In the genomic region with DNA sequence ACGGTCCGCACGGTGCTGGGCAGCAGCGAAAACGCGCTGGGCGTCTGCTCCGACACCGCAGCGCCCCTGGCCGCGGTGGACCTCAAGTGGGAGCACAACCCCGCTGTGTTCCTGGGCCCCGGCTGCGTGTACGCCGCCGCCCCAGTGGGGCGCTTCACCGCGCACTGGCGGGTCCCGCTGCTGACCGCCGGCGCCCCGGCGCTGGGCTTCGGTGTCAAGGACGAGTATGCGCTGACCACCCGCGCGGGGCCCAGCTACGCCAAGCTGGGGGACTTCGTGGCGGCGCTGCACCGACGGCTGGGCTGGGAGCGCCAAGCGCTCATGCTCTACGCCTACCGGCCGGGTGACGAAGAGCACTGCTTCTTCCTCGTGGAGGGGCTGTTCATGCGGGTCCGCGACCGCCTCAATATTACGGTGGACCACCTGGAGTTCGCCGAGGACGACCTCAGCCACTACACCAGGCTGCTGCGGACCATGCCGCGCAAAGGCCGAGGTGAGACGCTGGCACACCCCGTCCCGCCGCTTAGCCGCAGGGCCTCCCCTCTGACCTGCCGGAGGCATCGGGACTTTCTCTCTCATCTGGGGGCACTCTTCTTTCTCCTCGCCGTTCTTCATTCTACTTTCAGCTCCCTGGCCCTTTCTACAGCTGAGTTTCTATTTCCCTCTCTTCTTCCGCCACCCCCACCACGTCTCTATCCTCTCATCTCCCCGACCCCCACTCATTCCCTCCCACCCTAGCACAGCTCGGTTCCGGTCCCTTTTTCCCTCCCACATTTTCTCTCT, we compare ENCODE assay signal across 6 cellular contexts. TPM values are rescaled to one million over a fixed set of nuclear protein-coding genes. Genes with fewer than 3 reads are reported as not detected.
DNase-seq lines count a peak whose midpoint lies in the region; ATAC-seq and TF ChIP-seq lines count a peak whose summit lies in the region.

No MANE protein-coding gene starts in this region.

- peak overlapping the region; percentile 91 for H3K4me3 Mint-ChIP-seq in T-helper 17 cell
- H3K4me3 Mint-ChIP-seq in glutamatergic neuron (ENCODE audit: unreplicated experiment): peak overlapping the region; percentile 85

- POLR2A ChIA-PET in BJ (lab: Charles Lee): no interaction called here

- TF ChIP-seq CTCF in BJ (IDR thresholded peaks at IDR 0.05; ENCODE audit: insufficient read depth, low read depth, low read length): no peak
- peak; percentile 37 for TF ChIP-seq CTCF in glutamatergic neuron (IDR thresholded peaks at IDR 0.05; ENCODE audit: partially characterized antibody, unreplicated experiment)

- H3K36me3 ChIP-seq in BJ (ENCODE audit: control insufficient read depth, insufficient read depth, low read length) (no peaks in the 10 kb centered on the region), stomach smooth muscle (ENCODE audit: control insufficient read depth in 2 of 2, insufficient read depth in 2 of 2, low read length in 2 of 2) (no peaks in the 10 kb centered on the region), SJCRH30 (no peaks in the 10 kb centered on the region)

- DNase-seq in BJ (ENCODE audit: low read depth) (no peak), T-helper 17 cell (peak in 2 of 3 donors; percentile 9 to 17), glutamatergic neuron (peak; percentile 56), KG1 (lab: John Stamatoyannopoulos, UW) (no peak), SJCRH30 (no peak)

- H3K27me3 ChIP-seq in BJ (ENCODE audit: control insufficient read depth, insufficient read depth, low read length) (peaks cover 40% of the 10 kb centered on the region), stomach smooth muscle (ENCODE audit: control insufficient read depth in 1 of 2, insufficient read depth in 2 of 2, low read length in 2 of 2) (peaks cover 18 to 34% of the 10 kb centered on the region in 2 donors), SJCRH30 (peaks cover 31% of the 10 kb centered on the region)

- H3K9me3 ChIP-seq in T-helper 17 cell (ENCODE audit: control insufficient read depth, low read length, poor library complexity, severe bottlenecking): no peaks in the 10 kb centered on the region
- H3K9me3 ChIP-seq in stomach smooth muscle (ENCODE audit: control insufficient read depth in 2 of 2, low read length in 2 of 2): no peaks in the 10 kb centered on the region
- no peaks in the 10 kb centered on the region for H3K9me3 ChIP-seq in SJCRH30 (replicated peaks)

- peaks cover 24% of the 10 kb centered on the region for H3K4me1 ChIP-seq in stomach smooth muscle (ENCODE audit: control insufficient read depth, insufficient read depth, low read length)
- no peaks in the 10 kb centered on the region for H3K4me1 ChIP-seq in SJCRH30

- H3K27me3 Mint-ChIP-seq in T-helper 17 cell (peaks cover 57% of the 10 kb centered on the region), glutamatergic neuron (ENCODE audit: unreplicated experiment) (peaks cover 29% of the 10 kb centered on the region)

- H3K9me3 Mint-ChIP-seq in glutamatergic neuron (ENCODE audit: unreplicated experiment): peaks cover 3% of the 10 kb centered on the region

- no peak overlapping the region for H3K27ac ChIP-seq in stomach smooth muscle (ENCODE audit: low read length)
- no peak overlapping the region for H3K27ac ChIP-seq in SJCRH30

- peak overlapping the region; percentile 69 for H3K27ac Mint-ChIP-seq in T-helper 17 cell
- peak overlapping the region; percentile 59 for H3K27ac Mint-ChIP-seq in glutamatergic neuron (ENCODE audit: unreplicated experiment)

- H3K36me3 Mint-ChIP-seq in T-helper 17 cell (ENCODE audit: low read depth) (peaks cover 12% of the 10 kb centered on the region), glutamatergic neuron (ENCODE audit: unreplicated experiment) (no peaks in the 10 kb centered on the region)

- H3K4me1 Mint-ChIP-seq in T-helper 17 cell (peaks cover 26% of the 10 kb centered on the region), glutamatergic neuron (ENCODE audit: low read depth, unreplicated experiment) (peaks cover 9% of the 10 kb centered on the region)

- CTCF ChIA-PET in BJ (lab: Yijun Ruan, JAX): interaction anchor here (0.8 to 4.5 kb wide), 11 partner anchors 8 to 1329 kb away, joined by 3 to 43 read pairs (median 4); a partner anchor contains a TSS

- H3K4me3 ChIP-seq in BJ (ENCODE audit: low read depth, low read length) (peak overlapping the region; percentile 29), stomach smooth muscle (ENCODE audit: low read length in 2 of 2) (peak overlapping the region; percentile 72 to 73), SJCRH30 (no peak overlapping the region)

- peak; percentile 74 for ATAC-seq in T-helper 17 cell

- peak overlapping the region in 1 of 2 donors; percentile 47 for H3K9ac ChIP-seq in stomach smooth muscle (ENCODE audit: low read length in 2 of 2)

RNA-seq across cellular contexts. Expression of a gene that starts 1.0 kb away (rescaled TPM):
- 0.02 TPM in 1 of 2 replicates, not detected in the other for polyA plus RNA-seq in BJ (2011; rRNA removed)
- 0.05 and 0.09 TPM in 2 replicates for polyA minus RNA-seq in BJ (2011; rRNA and poly(A)+ RNA removed)
- total RNA-seq in T-helper 17 cell (not detected), glutamatergic neuron (ENCODE audit: unreplicated experiment) (not detected)
- 0.06 TPM in 1 of 2 replicates, not detected in the other for total RNA-seq in SJCRH30 (2014; rRNA removed; shearing (Covaris generic))

RNA-seq across cellular contexts. Expression of a gene that starts 8.7 kb away (rescaled TPM):
- polyA plus RNA-seq in BJ (2011; rRNA removed): 182 and 213 TPM in 2 replicates
- polyA minus RNA-seq in BJ (2011; rRNA and poly(A)+ RNA removed): 96.6 and 159 TPM in 2 replicates
- total RNA-seq in T-helper 17 cell: 100 to 1,000 TPM; 136 to 142 TPM
- 221 TPM for total RNA-seq in glutamatergic neuron (ENCODE audit: unreplicated experiment)
- 366 and 380 TPM in 2 replicates for total RNA-seq in SJCRH30 (2014; rRNA removed; shearing (Covaris generic))

RNA-seq across cellular contexts. Expression of a gene that starts 21.0 kb away (rescaled TPM):
- polyA plus RNA-seq in BJ (2011; rRNA removed): 50.3 and 62.4 TPM in 2 replicates
- polyA minus RNA-seq in BJ (2011; rRNA and poly(A)+ RNA removed): 10.3 and 15.6 TPM in 2 replicates
- total RNA-seq in T-helper 17 cell (10 to 100 TPM; 17.6 to 18.2 TPM), glutamatergic neuron (ENCODE audit: unreplicated experiment) (30.8 TPM)
- total RNA-seq in SJCRH30 (2014; rRNA removed; shearing (Covaris generic)): 29.0 and 31.9 TPM in 2 replicates

RNA-seq across cellular contexts. Expression of a gene that starts 45.7 kb away (rescaled TPM):
- polyA plus RNA-seq in BJ (2011; rRNA removed): 36.8 and 38.4 TPM in 2 replicates
- polyA minus RNA-seq in BJ (2011; rRNA and poly(A)+ RNA removed): 18.6 and 21.2 TPM in 2 replicates
- total RNA-seq in T-helper 17 cell (10 to 100 TPM; 82.0 to 82.4 TPM), glutamatergic neuron (ENCODE audit: unreplicated experiment) (84.7 TPM)
- 60.2 and 68.2 TPM in 2 replicates for total RNA-seq in SJCRH30 (2014; rRNA removed; shearing (Covaris generic))

RNA-seq across cellular contexts. Expression of a gene that starts 48.3 kb away (rescaled TPM):
- 38.8 and 52.8 TPM in 2 replicates for polyA plus RNA-seq in BJ (2011; rRNA removed)
- polyA minus RNA-seq in BJ (2011; rRNA and poly(A)+ RNA removed): 30.1 and 34.8 TPM in 2 replicates
- total RNA-seq in T-helper 17 cell (10 to 100 TPM; 33.6 to 47.6 TPM), glutamatergic neuron (ENCODE audit: unreplicated experiment) (56.7 TPM)
- total RNA-seq in SJCRH30 (2014; rRNA removed; shearing (Covaris generic)): 25.9 and 28.5 TPM in 2 replicates

Comparison
In these comparisons a context has a peak if more than half of its experiments do, and no peak if none do; other contexts are left out.
1. DNase-seq: peak in T-helper 17 cell (2 of 3) and glutamatergic neuron (single experiment); none in BJ (single experiment), KG1 (single experiment) and SJCRH30 (0 of 2).